ENCODE assay signal across 10 cellular contexts in genomic region chr6:5497896-5498578, GRCh38.
DNase-seq lines count a peak whose midpoint lies in the region; ATAC-seq, FAIRE-seq and TF ChIP-seq lines count a peak whose summit lies in the region.
"Had no signal": no experiment of that assay in that cellular context is flagged by ENCODE, and none has a peak within 500 bp of the region (broad histone marks: within the 10 kb centered on the region; RNA-seq: fewer than 3 reads in every experiment).

No MANE protein-coding gene starts in this region.

- peak; percentile 21 for FAIRE-seq in islet of Langerhans (lab: Jason Lieb, UNC)
- FAIRE-seq: kidney had no signal

- DNase-seq in EL (peak; percentile 92), NCI-H1417 (lab: John Stamatoyannopoulos, UW) (peak in 2 of 3 experiments; percentile 36 to 87), coronary artery (ENCODE audit: low spot score) (no peak)
- peak; percentile 18 for DNase-seq in activated CD4-positive, alpha-beta memory T cell treated with anti-CD3 and anti-CD28 coated beads for 36 hours
- DNase-seq: activated CD4-positive, CD25-positive, alpha-beta regulatory T cell; kidney; retina had no signal

- TF ChIP-seq CTCF in coronary artery (IDR thresholded peaks at IDR 0.05): no peak

- no peak overlapping the region for H3K27ac ChIP-seq in coronary artery

- peaks cover 29% of the 10 kb centered on the region for H3K4me1 Mint-ChIP-seq in activated CD4-positive, alpha-beta memory T cell treated with anti-CD3 and anti-CD28 coated beads for 36 hours (ENCODE audit: low read depth)

- H3K4me3 Mint-ChIP-seq in activated CD4-positive, alpha-beta memory T cell treated with anti-CD3 and anti-CD28 coated beads for 36 hours: no peak overlapping the region

- H3K4me3 ChIP-seq in coronary artery: no peak overlapping the region

- no peaks in the 10 kb centered on the region for H3K27me3 Mint-ChIP-seq in activated CD4-positive, alpha-beta memory T cell treated with anti-CD3 and anti-CD28 coated beads for 36 hours

- no peak for ATAC-seq in GM21528 (IDR thresholded peaks at IDR 0.05; ENCODE audit: low FRiP score, unreplicated experiment)
- ATAC-seq in HG02623 (IDR thresholded peaks at IDR 0.05; ENCODE audit: unreplicated experiment): no peak

- CTCF ChIA-PET in activated CD4-positive, alpha-beta memory T cell treated with anti-CD3 and anti-CD28 coated beads for 36 hours (lab: Charles Lee): interaction anchor here (0.6 to 1.3 kb wide), 2 partner anchors 9 to 25 kb away, joined by 3 read pairs; no protein-coding TSS in a partner anchor

- intact Hi-C loops in activated CD4-positive, alpha-beta memory T cell treated with anti-CD3 and anti-CD28 coated beads for 36 hours (cut with micrococcal nuclease): no loop called here

- peak overlapping the region; percentile 70 for H3K27ac Mint-ChIP-seq in activated CD4-positive, alpha-beta memory T cell treated with anti-CD3 and anti-CD28 coated beads for 36 hours

- H3K36me3 Mint-ChIP-seq in activated CD4-positive, alpha-beta memory T cell treated with anti-CD3 and anti-CD28 coated beads for 36 hours: peaks cover 10% of the 10 kb centered on the region

- POLR2A ChIA-PET in activated CD4-positive, alpha-beta memory T cell treated with anti-CD3 and anti-CD28 coated beads for 36 hours (lab: Charles Lee): interaction anchor here (0.6 to 0.7 kb wide), 2 partner anchors 11 to 432 kb away, joined by 3 read pairs; no protein-coding TSS in a partner anchor

- H3K9me3 Mint-ChIP-seq in activated CD4-positive, alpha-beta memory T cell treated with anti-CD3 and anti-CD28 coated beads for 36 hours: no peaks in the 10 kb centered on the region
